ENCODE assay signal across 19 cellular contexts in genomic region chr20:36824142-36824940, GRCh38. TPM values are rescaled to one million over a fixed set of nuclear protein-coding genes. Genes with fewer than 3 reads are reported as not detected.
DNase-seq lines count a peak whose midpoint lies in the region; ATAC-seq, FAIRE-seq and TF ChIP-seq lines count a peak whose summit lies in the region.
"Had no signal": no experiment of that assay in that cellular context is flagged by ENCODE, and none has a peak within 500 bp of the region (broad histone marks: within the 10 kb centered on the region; RNA-seq: fewer than 3 reads in every experiment).

No MANE protein-coding gene starts in this region.

- H3K36me3 Mint-ChIP-seq in mesothelial cell of epicardium: peaks cover 40% of the 10 kb centered on the region

- intact Hi-C loops in tibial artery (cut with DNase I; ENCODE audit: low total_unique reads): no loop called here
- intact Hi-C loops in Right ventricle myocardium inferior (cut with DNase I): loop anchor here (5.0 kb wide), 1 partner anchor 38 kb away; a partner anchor contains a TSS

- H3K4me1 ChIP-seq in RWPE2 (ENCODE audit: insufficient read depth, poor library complexity, severe bottlenecking) (no peaks in the 10 kb centered on the region), tibial artery (peaks cover 0 to 82% (median 65%) of the 10 kb centered on the region in 4 donors)

- H3K27ac Mint-ChIP-seq in mesothelial cell of epicardium: peak overlapping the region; percentile 72
- H3K27ac Mint-ChIP-seq: T-helper 17 cell had no signal

- H3K27ac ChIP-seq in RWPE2 (ENCODE audit: poor library complexity, severe bottlenecking) (no peak overlapping the region), cingulate gyrus (ENCODE audit: low read depth, low read length) (peak overlapping the region; percentile 70), tibial artery (peak overlapping the region; percentile 66 to 78)
- H3K27ac ChIP-seq: KMS-11, parathyroid adenoma had no signal

- no peak overlapping the region for H3K4me3 Mint-ChIP-seq in mesothelial cell of epicardium
- H3K4me3 Mint-ChIP-seq: H9, T-helper 17 cell had no signal

- H3K27me3 ChIP-seq in RWPE2 (ENCODE audit: insufficient read depth, poor library complexity, severe bottlenecking): no peaks in the 10 kb centered on the region
- no peaks in the 10 kb centered on the region for H3K27me3 ChIP-seq in tibial artery
- H3K27me3 ChIP-seq: SJCRH30 had no signal

- H3K36me3 ChIP-seq in RWPE2 (ENCODE audit: low read depth) (peaks cover 90% of the 10 kb centered on the region), tibial artery (peaks cover 12 to 27% (median 19%) of the 10 kb centered on the region in 3 donors)

- no peaks in the 10 kb centered on the region for H3K9me3 Mint-ChIP-seq in mesothelial cell of epicardium
- H3K9me3 Mint-ChIP-seq: H9 had no signal

- no peak for DNase-seq in RWPE2 (ENCODE audit: low spot score)
- no peak for DNase-seq in mesothelial cell of epicardium (ENCODE audit: low spot score in 2 of 2, unreplicated experiment in 2 of 2)
- no peak for DNase-seq in tibial artery
- no peak for DNase-seq in NK-92 treated with Interleukin-12 subunit alpha and Interleukin-12 subunit beta, amount 100 ng/mL, for 24 hours (lab: John Stamatoyannopoulos, UW)
- no peak for DNase-seq in activated naive CD4-positive, alpha-beta T cell treated with anti-CD3 and anti-CD28 coated beads, Interleukin-2, amount 50 U/mL, for 16 hours
- no peak for DNase-seq in Right ventricle myocardium inferior (ENCODE audit: missing footprints)
- DNase-seq in D721Med (ENCODE audit: insufficient read length, low spot score): no peak
- DNase-seq: activated CD4-positive, CD25-positive, alpha-beta regulatory T cell treated with anti-CD3 and anti-CD28 coated beads, Interleukin-2, amount 50 U/mL, for 72 hours; amniotic stem cell; COR-L47; H9; NCI-H510A treated with DMSO at 0.1 percent for 48 hours; SJCRH30; stimulated activated CD4-positive, alpha-beta T cell treated with anti-CD3 and anti-CD28 coated beads, Interleukin-4, amount 100 ng/mL, for 24 hours; T-helper 17 cell had no signal

- ATAC-seq in RWPE2 (ENCODE audit: low read depth) (peak; percentile 35; the same call in 2 of the 3 replicates), Right ventricle myocardium inferior (no peak)
- ATAC-seq: T-helper 17 cell had no signal

- FAIRE-seq in D721Med (lab: Jason Lieb, UNC): no peak

- peaks cover 23% of the 10 kb centered on the region for H3K4me1 Mint-ChIP-seq in mesothelial cell of epicardium
- H3K4me1 Mint-ChIP-seq: T-helper 17 cell had no signal

- H3K27me3 Mint-ChIP-seq in mesothelial cell of epicardium (ENCODE audit: low read depth): no peaks in the 10 kb centered on the region
- H3K27me3 Mint-ChIP-seq: T-helper 17 cell had no signal

- no peak for TF ChIP-seq CTCF in RWPE2 (IDR thresholded peaks at IDR 0.05; ENCODE audit: poor library complexity, severe bottlenecking)
- TF ChIP-seq CTCF in mesothelial cell of epicardium (IDR thresholded peaks at IDR 0.05; ENCODE audit: unreplicated experiment): no peak
- no peak for TF ChIP-seq CTCF in tibial artery (IDR thresholded peaks at IDR 0.05)
- TF ChIP-seq CTCF in D721Med (IDR thresholded peaks at IDR 0.05; ENCODE audit: insufficient read depth, missing control alignments): no peak

- H3K9me3 ChIP-seq in RWPE2 (ENCODE audit: severe bottlenecking) (no peaks in the 10 kb centered on the region), tibial artery (no peaks in the 10 kb centered on the region)
- H3K9me3 ChIP-seq: SJCRH30 had no signal

- H3K4me3 ChIP-seq in RWPE2 (ENCODE audit: severe bottlenecking) (no peak overlapping the region), tibial artery (no peak overlapping the region)
- H3K4me3 ChIP-seq: SJCRH30, skin epidermis had no signal

RNA-seq across cellular contexts. Expression of gene DSN1, which starts 50.8 kb away (rescaled TPM):
- total RNA-seq in mesothelial cell of epicardium: 12.2 to 15.1 TPM (median 13.7 TPM) in 3 replicates
- total RNA-seq in Right ventricle myocardium inferior: 4.4 TPM

RNA-seq across cellular contexts. Expression of gene TLDC2, which starts 51.6 kb away (rescaled TPM):
- total RNA-seq in mesothelial cell of epicardium (0.29 to 0.64 TPM (median 0.58 TPM) in 3 replicates), Right ventricle myocardium inferior (not detected)
- total RNA-seq: T-helper 17 cell had no signal
